In genomic region chr19:42092350-42092749, GRCh38 we compare ENCODE assay signal across 1 cellular context.
TF ChIP-seq lines count a peak whose summit lies in the region.

No MANE protein-coding gene starts in this region.

TF ChIP-seq in IMR-90, 13 proteins besides CTCF, POLR2A, EP300 and RAD21 (continued from another document):
- no peak for TF ChIP-seq ELK1 (IDR thresholded peaks at IDR 0.05; ENCODE audit: borderline replicate concordance, low read depth, low read length)
- no peak for TF ChIP-seq USF2 (IDR thresholded peaks at IDR 0.05; ENCODE audit: low read depth, low read length)
- TF ChIP-seq RFX5 (IDR thresholded peaks at IDR 0.05; ENCODE audit: low read depth, low read length), result no peak
- TF ChIP-seq MXI1 (IDR thresholded peaks at IDR 0.05; ENCODE audit: borderline replicate concordance, low read depth, low read length), result no peak
- TF ChIP-seq MAZ (IDR thresholded peaks at IDR 0.05; ENCODE audit: borderline replicate concordance, low read depth, low read length), result no peak
- no peak for TF ChIP-seq CHD1 (IDR thresholded peaks at IDR 0.05; ENCODE audit: low read depth, low read length)
- no peak for TF ChIP-seq MAFK (IDR thresholded peaks at IDR 0.05; ENCODE audit: low read depth, low read length)
- no peak for TF ChIP-seq CEBPB (IDR thresholded peaks at IDR 0.05; ENCODE audit: low read depth, low read length)
TF ChIP-seq in IMR-90: peak in this region for 0.
